12 cellular contexts compared by ENCODE assay signal in genomic region chr7:73892003-73892975, GRCh38. TPM values are rescaled to one million over a fixed set of nuclear protein-coding genes. Genes with fewer than 3 reads are reported as not detected.
DNase-seq lines count a peak whose midpoint lies in the region; ATAC-seq and TF ChIP-seq lines count a peak whose summit lies in the region.
"Had no signal": no experiment of that assay in that cellular context is flagged by ENCODE, and none has a peak within 500 bp of the region (broad histone marks: within the 10 kb centered on the region; RNA-seq: fewer than 3 reads in every experiment).

No MANE protein-coding gene starts in this region.

- DNase-seq in AG04450 (ENCODE audit: low read depth, low spot score) (no peak), NCI-H1694 treated with DMSO at 0.1 percent for 48 hours (lab: John Stamatoyannopoulos, UW) (peak; percentile 63), kidney tubule cell (ENCODE audit: low spot score) (peak; percentile 58), NCI-H748 treated with DMSO at 0.1 percent for 48 hours (lab: John Stamatoyannopoulos, UW) (no peak)
- no peak for DNase-seq in effector CD4-positive, alpha-beta T cell
- DNase-seq: activated gamma-delta T cell, endodermal cell had no signal

- H3K9me3 Mint-ChIP-seq in brain = peaks cover 18 to 31% (median 22%) of the 10 kb centered on the region in 5 experiments

- no peaks in the 10 kb centered on the region for H3K36me3 Mint-ChIP-seq in brain

- H3K27ac ChIP-seq in AG04450 (ENCODE audit: low read depth, low read length) = peak overlapping the region; percentile 39
- H3K27ac ChIP-seq: C4-2B had no signal

- H3K4me1 Mint-ChIP-seq in brain = peaks cover 36% of the 10 kb centered on the region

- TF ChIP-seq CTCF in AG04450 (IDR thresholded peaks at IDR 0.05; ENCODE audit: low read depth, low read length) (no peak), brain (conservative IDR thresholded peaks at IDR 0.05) (no peak)

- CTCF ChIA-PET in AG04450 (lab: Charles Lee) = interaction anchor here (2.1 kb wide), 1 partner anchor 134 kb away, joined by 8 read pairs; no protein-coding TSS in a partner anchor

- POLR2A ChIA-PET in AG04450 (lab: Yijun Ruan, JAX) = no interaction called here

- ATAC-seq in GM18907 (IDR thresholded peaks at IDR 0.05; ENCODE audit: unreplicated experiment) (no peak), HG02678 (IDR thresholded peaks at IDR 0.05; ENCODE audit: unreplicated experiment) (no peak)
- ATAC-seq: left colon had no signal

- H3K27me3 Mint-ChIP-seq in brain = peaks cover 9% of the 10 kb centered on the region

- H3K27me3 ChIP-seq in AG04450 (ENCODE audit: control insufficient read depth, insufficient read depth, low read length) = no peaks in the 10 kb centered on the region

- peaks cover 5% of the 10 kb centered on the region; the same call in 1 of the 2 replicates for H3K9me3 ChIP-seq in AG04450 (ENCODE audit: control insufficient read depth, insufficient read depth, low read length)

- H3K4me3 Mint-ChIP-seq in brain = no peak overlapping the region
- H3K4me3 Mint-ChIP-seq: endodermal cell had no signal

- peak overlapping the region in 3 of 5 experiments; percentile 39 to 91 (median 42) for H3K27ac Mint-ChIP-seq in brain
- H3K27ac Mint-ChIP-seq: endodermal cell had no signal

- H3K4me3 ChIP-seq in AG04450 (ENCODE audit: low read depth, low read length) = no peak overlapping the region

RNA-seq across cellular contexts. Expression of gene TMEM270, which starts 31.3 kb away (rescaled TPM):
- polyA plus RNA-seq in AG04450 (2011; rRNA removed) (not detected in 2 replicates), brain (ENCODE audit: insufficient read depth, low read depth, low replicate concordance) (4.4 TPM)
- polyA minus RNA-seq in AG04450 (2011; rRNA and poly(A)+ RNA removed) = not detected in 2 replicates

RNA-seq across cellular contexts. Expression of gene METTL27, which starts 50.0 kb away (rescaled TPM):
- polyA plus RNA-seq in AG04450 (2011; rRNA removed) (2.6 and 4.4 TPM in 2 replicates), brain (ENCODE audit: insufficient read depth, low read depth, low replicate concordance) (23.2 TPM)
- 1.4 and 2.5 TPM in 2 replicates for polyA minus RNA-seq in AG04450 (2011; rRNA and poly(A)+ RNA removed)

Comparison
In these comparisons a context has a peak if more than half of its experiments do, and no peak if none do; other contexts are left out.
1. DNase-seq: peak in NCI-H1694 treated with DMSO at 0.1 percent for 48 hours (single experiment) and kidney tubule cell (single experiment); none in AG04450 (single experiment), NCI-H748 treated with DMSO at 0.1 percent for 48 hours (single experiment) and effector CD4-positive, alpha-beta T cell (single experiment).